In genomic region chr9:36141288-36141687, GRCh38 we compare ENCODE assay signal across 8 cellular contexts. TPM values are rescaled to one million over a fixed set of nuclear protein-coding genes. Genes with fewer than 3 reads are reported as not detected.
A peak's percentile ranks its signal among the peaks of the same experiment; 100 is the strongest.
DNase-seq lines count a peak whose midpoint lies in the region; ATAC-seq and TF ChIP-seq lines count a peak whose summit lies in the region.

No MANE protein-coding gene starts in this region.

- H3K27me3 ChIP-seq in GM23248 (replicated peaks; ENCODE audit: insufficient read depth) (no peaks in the 10 kb centered on the region), lower lobe of right lung (ENCODE audit: low read depth) (no peaks in the 10 kb centered on the region)

- H3K4me3 ChIP-seq in GM23248 (no peak overlapping the region), lower lobe of right lung (no peak overlapping the region)

- WGBS in GM23248 (ENCODE audit: low coverage in 1 of 2, low lambda C conversion rate in 2 of 2, missing lambda C conversion rate in 2 of 2), 2 experiments = 51 to 54% methylated on average over 4 of the region's 4 CpGs

- H3K79me2 ChIP-seq in GM23248 (ENCODE audit: insufficient read depth) = peaks cover 53% of the 10 kb centered on the region

- H3K27ac ChIP-seq in GM23248 (no peak overlapping the region), lower lobe of right lung (peak overlapping the region; percentile 37)

- peak; percentile 22 for TF ChIP-seq CTCF in lower lobe of right lung (IDR thresholded peaks at IDR 0.05)

- H3K36me3 ChIP-seq in GM23248 (ENCODE audit: low read depth) = no peaks in the 10 kb centered on the region
- H3K36me3 ChIP-seq in lower lobe of right lung = no peaks in the 10 kb centered on the region

- intact Hi-C loops in lower lobe of right lung (cut with DNase I) = no loop called here

- no peaks in the 10 kb centered on the region for H4K20me1 ChIP-seq in GM23248 (ENCODE audit: insufficient read depth)

- H3K9ac ChIP-seq in GM23248 = no peak overlapping the region

- no peaks in the 10 kb centered on the region for H3K9me3 ChIP-seq in GM23248 (ENCODE audit: low read depth)
- no peaks in the 10 kb centered on the region for H3K9me3 ChIP-seq in lower lobe of right lung

- H3F3A ChIP-seq in GM23248 (ENCODE audit: insufficient read depth) = no peaks in the 10 kb centered on the region

- DNase-seq in ACHN = peak; percentile 36
- peak; percentile 66 for DNase-seq in GM23248
- DNase-seq in astrocyte of the hippocampus (ENCODE audit: low read depth, low spot score) = peak; percentile 63
- no peak for DNase-seq in lower lobe of right lung
- no peak for DNase-seq in NCI-H2081 treated with DMSO at 0.1 percent for 48 hours (lab: John Stamatoyannopoulos, UW)

- H3K4me2 ChIP-seq in GM23248 (ENCODE audit: unreplicated experiment) = no peak overlapping the region

- in situ Hi-C loops in ACHN (cut with HindIII; ENCODE audit: low pct_ligation_motif_present, low pct_unique_long_range_greater_than_20kb, low sequenced_read_pairs) (no loop called here), GM23248 (cut with MboI) (no loop called here)

- no peaks in the 10 kb centered on the region for H3K9me2 ChIP-seq in GM23248 (ENCODE audit: insufficient read depth)

- H3K4me1 ChIP-seq in GM23248 (ENCODE audit: insufficient read depth) = 0 out of 2 replicates have a peak, but pooled peaks cover 6% of the 10 kb centered on the region
- peaks cover 84% of the 10 kb centered on the region for H3K4me1 ChIP-seq in lower lobe of right lung

- no peak overlapping the region for H2AFZ ChIP-seq in GM23248

- ATAC-seq in lower lobe of right lung = no peak
- no peak for ATAC-seq in GM18868 (IDR thresholded peaks at IDR 0.05; ENCODE audit: unreplicated experiment)
- no peak for ATAC-seq in HG02852 (IDR thresholded peaks at IDR 0.05; ENCODE audit: unreplicated experiment)
- ATAC-seq in GM21723 (IDR thresholded peaks at IDR 0.05; ENCODE audit: unreplicated experiment) = no peak

RNA-seq across cellular contexts. Expression of gene GLIPR2, which starts 4.8 kb away (rescaled TPM):
- 27.5 and 32.9 TPM in 2 replicates for total RNA-seq in GM23248 (2014; rRNA removed; shearing (Covaris generic))
- polyA plus RNA-seq in GM23248 (2016; fragmentation: Nextera tagmentation; extraction: Ambion mirVana) = 43.4 and 47.5 TPM in 2 replicates
- 108 TPM for total RNA-seq in lower lobe of right lung

RNA-seq across cellular contexts. Expression of gene CCIN, which starts 27.9 kb away (rescaled TPM):
- 0.51 and 2.8 TPM in 2 replicates for total RNA-seq in GM23248 (2014; rRNA removed; shearing (Covaris generic))
- polyA plus RNA-seq in GM23248 (2016; fragmentation: Nextera tagmentation; extraction: Ambion mirVana) = 1.4 and 2.5 TPM in 2 replicates
- total RNA-seq in lower lobe of right lung = 0.18 TPM

RNA-seq across cellular contexts. Expression of gene CLTA, which starts 49.4 kb away (rescaled TPM):
- total RNA-seq in GM23248 (2014; rRNA removed; shearing (Covaris generic)) = 230 and 240 TPM in 2 replicates
- polyA plus RNA-seq in GM23248 (2016; fragmentation: Nextera tagmentation; extraction: Ambion mirVana) = 218 and 229 TPM in 2 replicates
- 177 TPM for total RNA-seq in lower lobe of right lung

Comparison
In these comparisons a context has a peak if more than half of its experiments do, and no peak if none do; other contexts are left out.
1. DNase-seq: peak in ACHN (single experiment), GM23248 (single experiment) and astrocyte of the hippocampus (single experiment); none in lower lobe of right lung (single experiment) and NCI-H2081 treated with DMSO at 0.1 percent for 48 hours (single experiment).